ENCODE assay signal across 1 cellular context in the genomic region with DNA sequence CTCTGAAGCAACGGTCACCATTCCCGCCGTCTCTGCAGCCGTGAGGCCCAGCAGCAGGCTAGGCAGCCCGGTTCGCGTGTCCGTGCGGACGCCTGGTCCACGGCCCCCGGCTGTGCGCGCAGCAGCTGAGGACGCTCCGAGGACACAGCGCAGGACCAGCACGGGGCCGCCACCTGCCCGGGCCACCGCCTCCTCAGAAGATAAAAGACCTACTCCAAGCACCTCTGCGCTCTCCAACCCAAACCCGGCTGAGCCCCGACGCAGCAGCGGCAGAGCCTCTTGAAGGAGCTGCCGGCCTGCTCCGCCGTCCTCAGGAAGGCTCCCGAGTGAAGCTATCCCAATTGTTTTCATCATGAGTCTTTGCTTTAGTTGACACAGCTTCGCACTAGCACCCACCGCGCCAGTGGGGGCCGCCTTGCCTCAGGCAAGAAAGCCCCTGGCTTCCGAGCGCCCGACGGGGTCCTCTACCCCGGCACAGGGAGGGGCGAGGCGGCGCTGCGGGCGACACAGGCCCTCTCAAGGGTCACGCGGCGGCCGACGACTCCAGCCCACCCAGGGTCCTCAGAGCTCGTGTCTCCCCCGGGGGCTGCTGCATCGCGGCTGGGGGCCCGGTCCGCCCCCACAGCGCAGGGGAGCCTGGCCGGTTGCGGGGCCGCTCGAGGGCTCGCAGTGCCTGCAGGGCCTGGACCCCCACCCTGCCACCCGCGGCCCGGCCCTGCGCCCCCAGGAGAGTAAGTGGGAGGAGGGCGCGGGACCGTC.
TF ChIP-seq lines count a peak whose summit lies in the region.

No MANE protein-coding gene starts in this region.

TF ChIP-seq in K562, 482 proteins besides CTCF, POLR2A, EP300 and RAD21 (continues in another document):
- TF ChIP-seq HMGN3 (IDR thresholded peaks at IDR 0.05; ENCODE audit: borderline replicate concordance, extremely low read depth, insufficient read length, low read depth, low read length) (peak; percentile 58), ZFX (CRISPR knock-in tag; IDR thresholded peaks at IDR 0.05) (peak; percentile 64), ZZZ3 (IDR thresholded peaks at IDR 0.05) (no peak), EHMT2 (IDR thresholded peaks at IDR 0.05) (no peak), HDAC8 (tag; IDR thresholded peaks at IDR 0.05) (no peak), L3MBTL2 (IDR thresholded peaks at IDR 0.05) (peak; percentile 73), RBBP5 (IDR thresholded peaks at IDR 0.05; ENCODE audit: borderline replicate concordance, insufficient read depth, low read length, poor library complexity, severe bottlenecking) (peak; percentile 56), SAFB (IDR thresholded peaks at IDR 0.05; ENCODE audit: borderline replicate concordance, low read depth, low read length) (no peak), ZNF589 (CRISPR knock-in tag; IDR thresholded peaks at IDR 0.05; ENCODE audit: low read depth) (no peak), EGR1 (conservative IDR thresholded peaks at IDR 0.05) (no peak), PRPF4 (IDR thresholded peaks at IDR 0.05; ENCODE audit: insufficient read depth, low read depth, low read length, poor library complexity, severe bottlenecking) (no peak), SIN3A (IDR thresholded peaks at IDR 0.05; ENCODE audit: borderline replicate concordance in 2 of 2, control insufficient read depth in 1 of 2, low read depth in 2 of 2, low read length in 2 of 2) (0 out of 4 replicates have a peak, but pooled peaks of 1 of the 2 experiments have one; percentile 25), RBM39 (optimal IDR thresholded peaks at IDR 0.05; ENCODE audit: low read depth, low read length) (no peak), HMBOX1 (IDR thresholded peaks at IDR 0.05) (no peak), ELK1 (CRISPR knock-in tag; IDR thresholded peaks at IDR 0.05) (no peak), GABPB1 (CRISPR knock-in tag; IDR thresholded peaks at IDR 0.05) (0 out of 2 replicates have a peak, but pooled peaks have one; percentile 48), SNAPC5 (CRISPR knock-in tag; IDR thresholded peaks at IDR 0.05) (no peak), ZBTB34 (CRISPR knock-in tag; IDR thresholded peaks at IDR 0.05) (no peak), ZBTB7A (IDR thresholded peaks at IDR 0.05; ENCODE audit: borderline replicate concordance, control insufficient read depth, low read depth, low read length) (peak; percentile 22; the same call in 1 of the 2 replicates), TBL1XR1 (IDR thresholded peaks at IDR 0.05; ENCODE audit: low read length in 2 of 2) (no peak), NR2C1 (IDR thresholded peaks at IDR 0.05) (no peak), NR2C1 (tag; IDR thresholded peaks at IDR 0.05) (no peak), FOXP1 (CRISPR knock-in tag; IDR thresholded peaks at IDR 0.05) (0 out of 2 replicates have a peak, but pooled peaks have one; percentile 29), ZNF277 (CRISPR knock-in tag; IDR thresholded peaks at IDR 0.05; ENCODE audit: borderline replicate concordance) (no peak), BRCA1 (IDR thresholded peaks at IDR 0.05) (no peak), BRCA1 (CRISPR knock-in tag; IDR thresholded peaks at IDR 0.05) (no peak), POLR2B (IDR thresholded peaks at IDR 0.05; ENCODE audit: low read depth, partially characterized antibody) (no peak), MAX (CRISPR knock-in tag; IDR thresholded peaks at IDR 0.05) (peak; percentile 44), ZNF23 (CRISPR knock-in tag; IDR thresholded peaks at IDR 0.05) (no peak), HDAC1 (IDR thresholded peaks at IDR 0.05) (0 out of 4 replicates have a peak, but pooled peaks of 1 of the 2 experiments have one; percentile 18), E2F4 (CRISPR knock-in tag; IDR thresholded peaks at IDR 0.05; ENCODE audit: low read depth) (no peak), DLX4 (CRISPR knock-in tag; IDR thresholded peaks at IDR 0.05) (no peak), YBX1 (IDR thresholded peaks at IDR 0.05) (no peak), HDAC6 (IDR thresholded peaks at IDR 0.05; ENCODE audit: low read depth, low read length) (0 out of 2 replicates have a peak, but pooled peaks have one; percentile 46)
- TF ChIP-seq, protein P1, sequence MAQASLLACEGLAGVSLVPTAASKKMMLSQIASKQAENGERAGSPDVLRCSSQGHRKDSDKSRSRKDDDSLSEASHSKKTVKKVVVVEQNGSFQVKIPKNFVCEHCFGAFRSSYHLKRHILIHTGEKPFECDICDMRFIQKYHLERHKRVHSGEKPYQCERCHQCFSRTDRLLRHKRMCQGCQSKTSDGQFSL (CRISPR knock-in tag; IDR thresholded peaks at IDR 0.05), result no peak
- TF ChIP-seq, protein P1 (tag; IDR thresholded peaks at IDR 0.05), result no peak
- TF ChIP-seq, protein P2, sequence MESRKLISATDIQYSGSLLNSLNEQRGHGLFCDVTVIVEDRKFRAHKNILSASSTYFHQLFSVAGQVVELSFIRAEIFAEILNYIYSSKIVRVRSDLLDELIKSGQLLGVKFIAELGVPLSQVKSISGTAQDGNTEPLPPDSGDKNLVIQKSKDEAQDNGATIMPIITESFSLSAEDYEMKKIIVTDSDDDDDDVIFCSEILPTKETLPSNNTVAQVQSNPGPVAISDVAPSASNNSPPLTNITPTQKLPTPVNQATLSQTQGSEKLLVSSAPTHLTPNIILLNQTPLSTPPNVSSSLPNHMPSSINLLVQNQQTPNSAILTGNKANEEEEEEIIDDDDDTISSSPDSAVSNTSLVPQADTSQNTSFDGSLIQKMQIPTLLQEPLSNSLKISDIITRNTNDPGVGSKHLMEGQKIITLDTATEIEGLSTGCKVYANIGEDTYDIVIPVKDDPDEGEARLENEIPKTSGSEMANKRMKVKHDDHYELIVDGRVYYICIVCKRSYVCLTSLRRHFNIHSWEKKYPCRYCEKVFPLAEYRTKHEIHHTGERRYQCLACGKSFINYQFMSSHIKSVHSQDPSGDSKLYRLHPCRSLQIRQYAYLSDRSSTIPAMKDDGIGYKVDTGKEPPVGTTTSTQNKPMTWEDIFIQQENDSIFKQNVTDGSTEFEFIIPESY (CRISPR knock-in tag; IDR thresholded peaks at IDR 0.05), result no peak
- TF ChIP-seq, protein P3, sequence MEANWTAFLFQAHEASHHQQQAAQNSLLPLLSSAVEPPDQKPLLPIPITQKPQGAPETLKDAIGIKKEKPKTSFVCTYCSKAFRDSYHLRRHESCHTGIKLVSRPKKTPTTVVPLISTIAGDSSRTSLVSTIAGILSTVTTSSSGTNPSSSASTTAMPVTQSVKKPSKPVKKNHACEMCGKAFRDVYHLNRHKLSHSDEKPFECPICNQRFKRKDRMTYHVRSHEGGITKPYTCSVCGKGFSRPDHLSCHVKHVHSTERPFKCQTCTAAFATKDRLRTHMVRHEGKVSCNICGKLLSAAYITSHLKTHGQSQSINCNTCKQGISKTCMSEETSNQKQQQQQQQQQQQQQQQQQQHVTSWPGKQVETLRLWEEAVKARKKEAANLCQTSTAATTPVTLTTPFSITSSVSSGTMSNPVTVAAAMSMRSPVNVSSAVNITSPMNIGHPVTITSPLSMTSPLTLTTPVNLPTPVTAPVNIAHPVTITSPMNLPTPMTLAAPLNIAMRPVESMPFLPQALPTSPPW (CRISPR knock-in tag; IDR thresholded peaks at IDR 0.05), result no peak
- TF ChIP-seq, protein P4, sequence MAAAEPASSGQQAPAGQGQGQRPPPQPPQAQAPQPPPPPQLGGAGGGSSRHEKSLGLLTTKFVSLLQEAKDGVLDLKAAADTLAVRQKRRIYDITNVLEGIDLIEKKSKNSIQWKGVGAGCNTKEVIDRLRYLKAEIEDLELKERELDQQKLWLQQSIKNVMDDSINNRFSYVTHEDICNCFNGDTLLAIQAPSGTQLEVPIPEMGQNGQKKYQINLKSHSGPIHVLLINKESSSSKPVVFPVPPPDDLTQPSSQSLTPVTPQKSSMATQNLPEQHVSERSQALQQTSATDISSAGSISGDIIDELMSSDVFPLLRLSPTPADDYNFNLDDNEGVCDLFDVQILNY (CRISPR knock-in tag; IDR thresholded peaks at IDR 0.05), result no peak
- TF ChIP-seq, protein P5, sequence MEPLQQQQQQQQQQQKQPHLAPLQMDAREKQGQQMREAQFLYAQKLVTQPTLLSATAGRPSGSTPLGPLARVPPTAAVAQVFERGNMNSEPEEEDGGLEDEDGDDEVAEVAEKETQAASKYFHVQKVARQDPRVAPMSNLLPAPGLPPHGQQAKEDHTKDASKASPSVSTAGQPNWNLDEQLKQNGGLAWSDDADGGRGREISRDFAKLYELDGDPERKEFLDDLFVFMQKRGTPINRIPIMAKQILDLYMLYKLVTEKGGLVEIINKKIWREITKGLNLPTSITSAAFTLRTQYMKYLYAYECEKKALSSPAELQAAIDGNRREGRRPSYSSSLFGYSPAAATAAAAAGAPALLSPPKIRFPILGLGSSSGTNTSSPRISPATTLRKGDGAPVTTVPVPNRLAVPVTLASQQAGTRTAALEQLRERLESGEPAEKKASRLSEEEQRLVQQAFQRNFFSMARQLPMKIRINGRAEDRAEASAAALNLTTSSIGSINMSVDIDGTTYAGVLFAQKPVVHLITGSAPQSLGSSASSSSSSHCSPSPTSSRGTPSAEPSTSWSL (CRISPR knock-in tag; IDR thresholded peaks at IDR 0.05; ENCODE audit: borderline replicate concordance), result no peak
- TF ChIP-seq, protein P6, sequence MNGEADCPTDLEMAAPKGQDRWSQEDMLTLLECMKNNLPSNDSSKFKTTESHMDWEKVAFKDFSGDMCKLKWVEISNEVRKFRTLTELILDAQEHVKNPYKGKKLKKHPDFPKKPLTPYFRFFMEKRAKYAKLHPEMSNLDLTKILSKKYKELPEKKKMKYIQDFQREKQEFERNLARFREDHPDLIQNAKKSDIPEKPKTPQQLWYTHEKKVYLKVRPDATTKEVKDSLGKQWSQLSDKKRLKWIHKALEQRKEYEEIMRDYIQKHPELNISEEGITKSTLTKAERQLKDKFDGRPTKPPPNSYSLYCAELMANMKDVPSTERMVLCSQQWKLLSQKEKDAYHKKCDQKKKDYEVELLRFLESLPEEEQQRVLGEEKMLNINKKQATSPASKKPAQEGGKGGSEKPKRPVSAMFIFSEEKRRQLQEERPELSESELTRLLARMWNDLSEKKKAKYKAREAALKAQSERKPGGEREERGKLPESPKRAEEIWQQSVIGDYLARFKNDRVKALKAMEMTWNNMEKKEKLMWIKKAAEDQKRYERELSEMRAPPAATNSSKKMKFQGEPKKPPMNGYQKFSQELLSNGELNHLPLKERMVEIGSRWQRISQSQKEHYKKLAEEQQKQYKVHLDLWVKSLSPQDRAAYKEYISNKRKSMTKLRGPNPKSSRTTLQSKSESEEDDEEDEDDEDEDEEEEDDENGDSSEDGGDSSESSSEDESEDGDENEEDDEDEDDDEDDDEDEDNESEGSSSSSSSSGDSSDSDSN (IDR thresholded peaks at IDR 0.05; ENCODE audit: borderline replicate concordance in 1 of 2, low read depth in 2 of 2, low read length in 2 of 2), result peak; percentile 37 to 42; a peak in 2 of 4 replicates
